20 cellular contexts compared by ENCODE assay signal in genomic region chr1:199404191-199404590, GRCh38.
DNase-seq lines count a peak whose midpoint lies in the region; ATAC-seq, FAIRE-seq and TF ChIP-seq lines count a peak whose summit lies in the region.
"Had no signal": no experiment of that assay in that cellular context is flagged by ENCODE, and none has a peak within 500 bp of the region (broad histone marks: within the 10 kb centered on the region; RNA-seq: fewer than 3 reads in every experiment).

No MANE protein-coding gene starts in this region.

- DNase-seq in AG08396 (ENCODE audit: low spot score) = peak; percentile 8
- peak; percentile 50 for DNase-seq in HFFc6
- no peak for DNase-seq in GM12878 (ENCODE audit: low read depth, low spot score)
- no peak for DNase-seq in foreskin keratinocyte
- no peak for DNase-seq in dermis blood vessel endothelial cell
- no peak for DNase-seq in progenitor cell of endocrine pancreas (ENCODE audit: low spot score, unreplicated experiment)
- no peak for DNase-seq in NCI-H82 (lab: John Stamatoyannopoulos, UW)
- DNase-seq: activated CD4-positive, alpha-beta T cell treated with anti-CD3 and anti-CD28 coated beads for 36 hours; activated naive CD8-positive, alpha-beta T cell treated with anti-CD3 and anti-CD28 coated beads, Interleukin-2, amount 10 ng/mL, durations not matched to agents 7 days and 5 days; activated T-cell treated with anti-CD3 and anti-CD28 coated beads for 4 hours; cortex of kidney; mammary epithelial cell; NCI-H187 treated with DMSO at 0.1 percent for 48 hours; T-helper 9 cell had no signal

- intact Hi-C loops in GM12878 (cut with micrococcal nuclease; ENCODE audit: unreplicated experiment) = loop anchor here (5.0 kb wide), 1 partner anchor 132 kb away; no protein-coding TSS in a partner anchor

- no peaks in the 10 kb centered on the region; the same call in 1 of the 2 replicates for H3K4me1 ChIP-seq in GM12878 (ENCODE audit: control insufficient read depth, insufficient read depth, low read length)
- H3K4me1 ChIP-seq in foreskin keratinocyte = no peaks in the 10 kb centered on the region
- H3K4me1 ChIP-seq: neural progenitor cell, vagina had no signal

- no peaks in the 10 kb centered on the region for H3K79me2 ChIP-seq in GM12878 (ENCODE audit: control insufficient read depth, insufficient read depth, low read length)

- CTCF ChIA-PET in GM12878 (lab: Yijun Ruan, JAX) = interaction anchor here (0.7 to 0.8 kb wide), 2 partner anchors 107 to 634 kb away, joined by 3 read pairs; no protein-coding TSS in a partner anchor

- no peaks in the 10 kb centered on the region; the same call in 1 of the 2 replicates for H3K27me3 Mint-ChIP-seq in HFFc6 (ENCODE audit: insufficient read depth)
- H3K27me3 Mint-ChIP-seq in progenitor cell of endocrine pancreas = no peaks in the 10 kb centered on the region

- no peak overlapping the region for H3K9ac ChIP-seq in GM12878 (ENCODE audit: control insufficient read depth, insufficient read depth, low read length)
- H3K9ac ChIP-seq: neural progenitor cell had no signal

- no peak for TF ChIP-seq POLR2A in GM12878 (IDR thresholded peaks at IDR 0.05; ENCODE audit: low read depth, low read length)

- no TSS peak for BruUV-seq in GM12878 (replicated peaks; lab: Mats Ljungman, UMichigan)

- no peaks in the 10 kb centered on the region for H4K20me1 ChIP-seq in GM12878 (ENCODE audit: control insufficient read depth, insufficient read depth)

- no peaks in the 10 kb centered on the region for H3K27me3 ChIP-seq in GM12878 (replicated peaks in 1 of 2; ENCODE audit: control insufficient read depth in 2 of 2, insufficient read depth in 2 of 2, low read length in 1 of 2)
- no peaks in the 10 kb centered on the region for H3K27me3 ChIP-seq in foreskin keratinocyte
- H3K27me3 ChIP-seq: neural progenitor cell, vagina had no signal

- no peaks in the 10 kb centered on the region for H3K36me3 ChIP-seq in GM12878 (ENCODE audit: control insufficient read depth in 2 of 2, insufficient read depth in 2 of 2, low read length in 1 of 2)
- H3K36me3 ChIP-seq: neural progenitor cell, vagina had no signal

- POLR2A ChIA-PET in GM12878 (lab: Charles Lee) = interaction anchor here (0.7 kb wide), 2 partner anchors 20 to 658 kb away, joined by 3 to 4 read pairs; no protein-coding TSS in a partner anchor

- no peak for TF ChIP-seq EP300 in GM12878 (IDR thresholded peaks at IDR 0.05; ENCODE audit: borderline replicate concordance in 1 of 2, control insufficient read depth in 1 of 2, low read depth in 2 of 2, low read length in 2 of 2)

- H3K9me3 Mint-ChIP-seq in HFFc6 = no peaks in the 10 kb centered on the region
- H3K9me3 Mint-ChIP-seq in progenitor cell of endocrine pancreas (ENCODE audit: low read depth) = no peaks in the 10 kb centered on the region
- H3K9me3 Mint-ChIP-seq: neural progenitor cell; stimulated activated naive CD8-positive, alpha-beta T cell treated with anti-CD3 and anti-CD28 coated beads, Interleukin-15, Interleukin-2, amounts not matched to agents 100 ng/mL and 50 ng/mL, for 24 hours had no signal

- no peak for TF ChIP-seq CTCF in HFFc6 (IDR thresholded peaks at IDR 0.05)
- TF ChIP-seq CTCF in GM12878 (IDR thresholded peaks at IDR 0.05 in 2 of 3, conservative IDR thresholded peaks at IDR 0.05 in 1 of 3; ENCODE audit: control insufficient read depth in 2 of 3, extremely low read depth in 1 of 3, insufficient read depth in 1 of 3, low read depth in 3 of 3, low read length in 3 of 3) = no peak
- TF ChIP-seq CTCF in foreskin keratinocyte (conservative IDR thresholded peaks at IDR 0.05) = no peak
- no peak for TF ChIP-seq CTCF in progenitor cell of endocrine pancreas (IDR thresholded peaks at IDR 0.05; ENCODE audit: unreplicated experiment)

- no peak overlapping the region for H3K4me3 ChIP-seq in GM12878
- H3K4me3 ChIP-seq: neural progenitor cell, vagina had no signal

- H3K27ac Mint-ChIP-seq in HFFc6 = peak overlapping the region; percentile 44; the same call in 1 of the 2 replicates
- no peak overlapping the region for H3K27ac Mint-ChIP-seq in progenitor cell of endocrine pancreas
- H3K27ac Mint-ChIP-seq: activated CD4-positive, alpha-beta T cell treated with anti-CD3 and anti-CD28 coated beads for 36 hours; activated naive CD8-positive, alpha-beta T cell treated with anti-CD3 and anti-CD28 coated beads, Interleukin-2, amount 10 ng/mL, durations not matched to agents 7 days and 5 days; neural progenitor cell; stimulated activated naive CD8-positive, alpha-beta T cell treated with anti-CD3 and anti-CD28 coated beads, Interleukin-15, Interleukin-2, amounts not matched to agents 100 ng/mL and 50 ng/mL, for 24 hours had no signal

- H3K27ac ChIP-seq in GM12878 (ENCODE audit: control insufficient read depth, insufficient read depth) = no peak overlapping the region
- no peak overlapping the region for H3K27ac ChIP-seq in foreskin keratinocyte
- H3K27ac ChIP-seq: HL-60, neural progenitor cell, vagina had no signal

- in situ Hi-C loops in GM12878 (cut with MboI) = no loop called here

- no peak overlapping the region; the same call in 1 of the 2 replicates for H3K4me3 Mint-ChIP-seq in HFFc6
- H3K4me3 Mint-ChIP-seq in progenitor cell of endocrine pancreas (ENCODE audit: low read depth) = no peak overlapping the region
- H3K4me3 Mint-ChIP-seq: activated CD4-positive, alpha-beta T cell treated with anti-CD3 and anti-CD28 coated beads for 36 hours; activated naive CD8-positive, alpha-beta T cell treated with anti-CD3 and anti-CD28 coated beads, Interleukin-2, amount 10 ng/mL, durations not matched to agents 7 days and 5 days; neural progenitor cell; stimulated activated naive CD8-positive, alpha-beta T cell treated with anti-CD3 and anti-CD28 coated beads, Interleukin-15, Interleukin-2, amounts not matched to agents 100 ng/mL and 50 ng/mL, for 24 hours had no signal

- no peak for FAIRE-seq in GM12878 (lab: Jason Lieb, UNC)

- SMC1A ChIA-PET in GM12878 (lab: Charles Lee; ENCODE audit: uncharacterized antibody, unreplicated experiment) = interaction anchor here (0.7 to 3.5 kb wide), 3 partner anchors 18 to 1251 kb away, joined by 3 to 12 read pairs (median 3); no protein-coding TSS in a partner anchor

- H2AFZ ChIP-seq in GM12878 (ENCODE audit: control insufficient read depth, low read depth, low read length) = no peak overlapping the region
- H2AFZ ChIP-seq: neural progenitor cell had no signal

- peaks cover 29% of the 10 kb centered on the region; the same call in 1 of the 2 replicates for H3K4me1 Mint-ChIP-seq in HFFc6 (ENCODE audit: low read depth)
- H3K4me1 Mint-ChIP-seq in progenitor cell of endocrine pancreas (ENCODE audit: low read depth) = no peaks in the 10 kb centered on the region
- H3K4me1 Mint-ChIP-seq: neural progenitor cell had no signal

- H3K36me3 Mint-ChIP-seq in HFFc6 (ENCODE audit: low read depth) (no peaks in the 10 kb centered on the region), progenitor cell of endocrine pancreas (ENCODE audit: insufficient read depth) (no peaks in the 10 kb centered on the region)
- H3K36me3 Mint-ChIP-seq: activated naive CD8-positive, alpha-beta T cell treated with anti-CD3 and anti-CD28 coated beads, Interleukin-2, amount 10 ng/mL, durations not matched to agents 7 days and 5 days; neural progenitor cell had no signal

- H3K4me2 ChIP-seq in GM12878 (ENCODE audit: control insufficient read depth, insufficient read depth) = no peak overlapping the region
- H3K4me2 ChIP-seq: neural progenitor cell had no signal

- no peak for TF ChIP-seq RAD21 in GM12878 (IDR thresholded peaks at IDR 0.05; ENCODE audit: insufficient read depth, low read depth, low read length)

- RAD21 ChIA-PET in GM12878 (lab: Charles Lee; ENCODE audit: unreplicated experiment) = interaction anchor here (0.6 kb wide), 1 partner anchor 35 kb away, joined by 3 read pairs; no protein-coding TSS in a partner anchor

- no peaks in the 10 kb centered on the region for H3K9me3 ChIP-seq in GM12878 (replicated peaks; ENCODE audit: control insufficient read depth, insufficient read depth, low read length)
- H3K9me3 ChIP-seq: vagina had no signal

- no peak for ATAC-seq in GM12878
- ATAC-seq in foreskin keratinocyte = peak; percentile 47
- ATAC-seq in GM21447 (IDR thresholded peaks at IDR 0.05; ENCODE audit: unreplicated experiment) = no peak
- ATAC-seq: activated CD4-positive, alpha-beta T cell treated with anti-CD3 and anti-CD28 coated beads for 36 hours; Right ventricle myocardium inferior had no signal

TF ChIP-seq in GM12878, 131 proteins besides CTCF, POLR2A, EP300 and RAD21:
- TF ChIP-seq PKNOX1 (IDR thresholded peaks at IDR 0.05) = no peak
- TF ChIP-seq RAD51 (IDR thresholded peaks at IDR 0.05) = peak; percentile 36; the same call in 1 of the 2 replicates
- no peak for TF ChIP-seq SP1 (IDR thresholded peaks at IDR 0.05; ENCODE audit: low read depth, low read length)
- no peak for TF ChIP-seq RCOR1 (conservative IDR thresholded peaks at IDR 0.05; ENCODE audit: low read depth, low read length)
- peak; percentile 42 for TF ChIP-seq USF1 (IDR thresholded peaks at IDR 0.05; ENCODE audit: borderline replicate concordance, extremely low read length, insufficient read depth, low read depth, low read length)

Comparison
In these comparisons a context has a peak if more than half of its experiments do, and no peak if none do; other contexts are left out.
1. DNase-seq: peak in AG08396 (single experiment) and HFFc6 (single experiment); none in GM12878 (single experiment), foreskin keratinocyte (0 of 2), dermis blood vessel endothelial cell (single experiment), progenitor cell of endocrine pancreas (single experiment) and NCI-H82 (single experiment).